In genomic region chr19:45470147-45471081, GRCh38 we compare ENCODE assay signal across 8 cellular contexts. TPM values are rescaled to one million over a fixed set of nuclear protein-coding genes. Genes with fewer than 3 reads are reported as not detected.
DNase-seq lines count a peak whose midpoint lies in the region; ATAC-seq and TF ChIP-seq lines count a peak whose summit lies in the region.

No MANE protein-coding gene starts in this region.

- H3K4me1 ChIP-seq in ES-I3 (ENCODE audit: insufficient read depth, low read length) (peaks cover 7% of the 10 kb centered on the region; the same call in 1 of the 2 replicates), SK-N-SH (ENCODE audit: control insufficient read depth in 1 of 2, insufficient read depth in 2 of 2, low read depth in 1 of 2, low read length in 1 of 2) (peaks cover 0 to 19% of the 10 kb centered on the region in 2 experiments; a peak in 1 of 4 replicates)
- peaks cover 10 to 16% of the 10 kb centered on the region in 2 donors for H3K4me1 ChIP-seq in naive thymus-derived CD4-positive, alpha-beta T cell (ENCODE audit: control insufficient read depth in 2 of 2, insufficient read depth in 2 of 2, low read length in 2 of 2)

- peaks cover 40% of the 10 kb centered on the region; the same call in 1 of the 2 replicates for H4K20me1 ChIP-seq in SK-N-SH (ENCODE audit: insufficient read depth)

- H3K27ac Mint-ChIP-seq in naive thymus-derived CD4-positive, alpha-beta T cell: peak overlapping the region; percentile 90 to 100 (median 99)

- H3K9ac ChIP-seq in ES-I3 (ENCODE audit: low read depth, low read length) (peak overlapping the region; percentile 79; the same call in 1 of the 2 replicates), SK-N-SH (peak overlapping the region; percentile 97)

- H3K79me2 ChIP-seq in SK-N-SH (ENCODE audit: insufficient read depth): no peaks in the 10 kb centered on the region

- H3K4me3 ChIP-seq in SK-N-SH (ENCODE audit: low read depth in 2 of 2, low read length in 1 of 2) (peak overlapping the region; percentile 81 to 84; a peak in 3 of 4 replicates), coronary artery (peak overlapping the region; percentile 73)
- H3K4me3 ChIP-seq in naive thymus-derived CD4-positive, alpha-beta T cell (ENCODE audit: low read length): peak overlapping the region; percentile 99

- peaks cover 0 to 64% (median 0%) of the 10 kb centered on the region in 11 donors for H3K9me3 Mint-ChIP-seq in naive thymus-derived CD4-positive, alpha-beta T cell

- CTCF ChIA-PET in SK-N-SH (lab: Yijun Ruan, JAX): interaction anchor here (1.2 to 27.6 kb wide), 5 partner anchors 9 to 27 kb away, joined by 3 to 870 read pairs (median 28); no protein-coding TSS in a partner anchor
- CTCF ChIA-PET in naive thymus-derived CD4-positive, alpha-beta T cell (lab: Charles Lee): interaction anchor here (1.0 to 5.4 kb wide), 6 partner anchors 8 to 175 kb away, joined by 3 to 39 read pairs (median 7); no protein-coding TSS in a partner anchor

- TF ChIP-seq CTCF in SK-N-SH (IDR thresholded peaks at IDR 0.05) (no peak), coronary artery (IDR thresholded peaks at IDR 0.05) (no peak)

- H3K27ac ChIP-seq in SK-N-SH (ENCODE audit: low read depth in 2 of 2, low read length in 1 of 2) (peak overlapping the region in 1 of 2 experiments; percentile 95; a peak in 1 of 4 replicates), coronary artery (peak overlapping the region; percentile 87 to 94)
- peak overlapping the region; percentile 98 for H3K27ac ChIP-seq in naive thymus-derived CD4-positive, alpha-beta T cell (ENCODE audit: low read depth, low read length)

- no peak for TF ChIP-seq EP300 in SK-N-SH (IDR thresholded peaks at IDR 0.05; ENCODE audit: borderline replicate concordance in 1 of 2, low read depth in 1 of 2, low read length in 1 of 2)

- H3K9me3 ChIP-seq in ES-I3 (ENCODE audit: control insufficient read depth, insufficient read depth, low read length) (no peaks in the 10 kb centered on the region), SK-N-SH (no peaks in the 10 kb centered on the region)
- H3K9me3 ChIP-seq in naive thymus-derived CD4-positive, alpha-beta T cell (ENCODE audit: control insufficient read depth in 2 of 3, low read length in 3 of 3): no peaks in the 10 kb centered on the region

- peaks cover 9 to 58% (median 23%) of the 10 kb centered on the region in 5 donors for H3K27me3 Mint-ChIP-seq in naive thymus-derived CD4-positive, alpha-beta T cell

- no peak for DNase-seq in SK-N-SH
- DNase-seq in coronary artery (ENCODE audit: low spot score): peak; percentile 84
- DNase-seq in naive thymus-derived CD4-positive, alpha-beta T cell: peak in 3 of 9 donors; percentile 37 to 69 (median 55)
- no peak for DNase-seq in NCI-H1092 treated with DMSO at 0.1 percent for 48 hours (lab: John Stamatoyannopoulos, UW)
- no peak for DNase-seq in foreskin melanocyte
- DNase-seq in NCI-H1436 treated with DMSO at 0.1 percent for 48 hours (lab: John Stamatoyannopoulos, UW): no peak

- H3K36me3 Mint-ChIP-seq in naive thymus-derived CD4-positive, alpha-beta T cell: peaks cover 0 to 1% (median 0%) of the 10 kb centered on the region in 5 donors

- peak overlapping the region; percentile 99 for H3K4me2 ChIP-seq in SK-N-SH

- H3F3A ChIP-seq in SK-N-SH (replicated peaks; ENCODE audit: insufficient read depth): peaks cover 7% of the 10 kb centered on the region

- no peak overlapping the region for H2AFZ ChIP-seq in SK-N-SH (ENCODE audit: low read depth)

- ATAC-seq in naive thymus-derived CD4-positive, alpha-beta T cell: no peak
- no peak for ATAC-seq in HG03354 (IDR thresholded peaks at IDR 0.05; ENCODE audit: poor library complexity, severe bottlenecking, unreplicated experiment)

- POLR2A ChIA-PET in SK-N-SH (lab: Yijun Ruan, JAX): interaction anchor here (1.4 kb wide), 1 partner anchor 15 kb away, joined by 4 read pairs; no protein-coding TSS in a partner anchor
- POLR2A ChIA-PET in naive thymus-derived CD4-positive, alpha-beta T cell (lab: Charles Lee): interaction anchor here (1.0 to 3.1 kb wide), 4 partner anchors 8 to 31 kb away, joined by 3 to 50 read pairs (median 8); no protein-coding TSS in a partner anchor

- H3K36me3 ChIP-seq in ES-I3 (ENCODE audit: insufficient read depth, low read length) (no peaks in the 10 kb centered on the region), SK-N-SH (replicated peaks in 1 of 2; ENCODE audit: control insufficient read depth in 1 of 2, insufficient read depth in 2 of 2, low read length in 1 of 2) (no peaks in the 10 kb centered on the region)
- H3K36me3 ChIP-seq in naive thymus-derived CD4-positive, alpha-beta T cell (ENCODE audit: control insufficient read depth in 2 of 3, insufficient read depth in 3 of 3, low read length in 3 of 3): peaks cover 0 to 11% (median 0%) of the 10 kb centered on the region in 3 experiments

- peaks cover 15 to 47% (median 26%) of the 10 kb centered on the region in 7 donors for H3K4me1 Mint-ChIP-seq in naive thymus-derived CD4-positive, alpha-beta T cell

- H3K9me2 ChIP-seq in SK-N-SH: no peaks in the 10 kb centered on the region

- intact Hi-C loops in naive thymus-derived CD4-positive, alpha-beta T cell (cut with micrococcal nuclease): no loop called here

- no peaks in the 10 kb centered on the region for H3K27me3 ChIP-seq in SK-N-SH (ENCODE audit: insufficient read depth)
- H3K27me3 ChIP-seq in naive thymus-derived CD4-positive, alpha-beta T cell (ENCODE audit: control insufficient read depth in 2 of 2, insufficient read depth in 2 of 2, low read length in 2 of 2): no peaks in the 10 kb centered on the region

- 50% methylated on average over 21 of the region's 40 CpGs for WGBS in SK-N-SH (ENCODE audit: low lambda C conversion rate)

- H3K4me3 Mint-ChIP-seq in naive thymus-derived CD4-positive, alpha-beta T cell: peak overlapping the region; percentile 87 to 96 (median 94)

- no peak for TF ChIP-seq RAD21 in SK-N-SH (IDR thresholded peaks at IDR 0.05; ENCODE audit: low read length)

TF ChIP-seq in SK-N-SH, 30 proteins besides CTCF, POLR2A, EP300 and RAD21:
- TF ChIP-seq NRF1 (IDR thresholded peaks at IDR 0.05; ENCODE audit: low read depth, low read length) (no peak), GATA2 (CRISPR knock-in tag; IDR thresholded peaks at IDR 0.05) (no peak), GABPA (IDR thresholded peaks at IDR 0.05; ENCODE audit: low read depth) (no peak), TAF1 (IDR thresholded peaks at IDR 0.05; ENCODE audit: borderline replicate concordance, low read depth, low read length) (no peak)

RNA-seq across cellular contexts. Expression of gene FOSB, which starts 2.6 kb away (rescaled TPM):
- polyA plus RNA-seq in SK-N-SH (2012; rRNA removed): 38.4 and 78.2 TPM in 2 replicates
- polyA plus RNA-seq in SK-N-SH (2012; cell fraction: cytosol; rRNA removed): 19.6 and 23.8 TPM in 2 replicates
- polyA plus RNA-seq in SK-N-SH (2012; cell fraction: nucleus; rRNA removed): 377 and 391 TPM in 2 replicates
- total RNA-seq in naive thymus-derived CD4-positive, alpha-beta T cell: 1,000 to 10,000 TPM in 1 of 5 experiments, 100 to 1,000 TPM in 1, 10 to 100 TPM in 2, 1 to 10 TPM in 1; 2.1 to 1,925 (median 22.8) TPM
- 1 to 10 TPM; 3.0 to 5.3 TPM for polyA plus RNA-seq in naive thymus-derived CD4-positive, alpha-beta T cell

RNA-seq across cellular contexts. Expression of gene RTN2, which starts 26.4 kb away (rescaled TPM):
- 6.8 and 7.0 TPM in 2 replicates for polyA plus RNA-seq in SK-N-SH (2012; rRNA removed)
- polyA plus RNA-seq in SK-N-SH (2012; cell fraction: cytosol; rRNA removed): 4.3 and 6.8 TPM in 2 replicates
- polyA plus RNA-seq in SK-N-SH (2012; cell fraction: nucleus; rRNA removed): 8.6 and 11.9 TPM in 2 replicates
- total RNA-seq in naive thymus-derived CD4-positive, alpha-beta T cell: 1 to 10 TPM in 4 of 5 experiments, under 1 TPM in 1; 0.86 to 3.1 (median 2.4) TPM
- under 1 TPM; 0.30 to 0.37 TPM for polyA plus RNA-seq in naive thymus-derived CD4-positive, alpha-beta T cell

RNA-seq across cellular contexts. Expression of gene PPM1N, which starts 27.8 kb away (rescaled TPM):
- polyA plus RNA-seq in SK-N-SH (2012; rRNA removed): 10.3 and 10.9 TPM in 2 replicates
- 6.8 and 8.2 TPM in 2 replicates for polyA plus RNA-seq in SK-N-SH (2012; cell fraction: cytosol; rRNA removed)
- polyA plus RNA-seq in SK-N-SH (2012; cell fraction: nucleus; rRNA removed): 19.9 and 24.3 TPM in 2 replicates
- total RNA-seq in naive thymus-derived CD4-positive, alpha-beta T cell: 1 to 10 TPM; 1.3 to 8.5 (median 7.8) TPM
- 1 to 10 TPM; 2.8 to 4.0 TPM for polyA plus RNA-seq in naive thymus-derived CD4-positive, alpha-beta T cell

RNA-seq across cellular contexts. Expression of gene VASP, which starts 36.9 kb away (rescaled TPM):
- 31.6 and 37.8 TPM in 2 replicates for polyA plus RNA-seq in SK-N-SH (2012; rRNA removed)
- polyA plus RNA-seq in SK-N-SH (2012; cell fraction: cytosol; rRNA removed): 26.2 and 30.0 TPM in 2 replicates
- polyA plus RNA-seq in SK-N-SH (2012; cell fraction: nucleus; rRNA removed): 54.0 and 62.4 TPM in 2 replicates
- 100 to 1,000 TPM in 2 of 5 experiments, 10 to 100 TPM in 3; 71.3 to 206 (median 82.6) TPM for total RNA-seq in naive thymus-derived CD4-positive, alpha-beta T cell
- polyA plus RNA-seq in naive thymus-derived CD4-positive, alpha-beta T cell: 10 to 100 TPM; 27.0 to 39.7 TPM

RNA-seq across cellular contexts. Expression of gene ERCC1, which starts 46.7 kb away (rescaled TPM):
- 93.1 and 95.3 TPM in 2 replicates for polyA plus RNA-seq in SK-N-SH (2012; rRNA removed)
- polyA plus RNA-seq in SK-N-SH (2012; cell fraction: cytosol; rRNA removed): 45.3 and 58.8 TPM in 2 replicates
- 199 and 204 TPM in 2 replicates for polyA plus RNA-seq in SK-N-SH (2012; cell fraction: nucleus; rRNA removed)
- 10 to 100 TPM; 45.1 to 88.2 (median 53.4) TPM for total RNA-seq in naive thymus-derived CD4-positive, alpha-beta T cell
- polyA plus RNA-seq in naive thymus-derived CD4-positive, alpha-beta T cell: 10 to 100 TPM; 31.7 to 32.7 TPM
